21 cellular contexts compared by ENCODE assay signal in the genomic region with DNA sequence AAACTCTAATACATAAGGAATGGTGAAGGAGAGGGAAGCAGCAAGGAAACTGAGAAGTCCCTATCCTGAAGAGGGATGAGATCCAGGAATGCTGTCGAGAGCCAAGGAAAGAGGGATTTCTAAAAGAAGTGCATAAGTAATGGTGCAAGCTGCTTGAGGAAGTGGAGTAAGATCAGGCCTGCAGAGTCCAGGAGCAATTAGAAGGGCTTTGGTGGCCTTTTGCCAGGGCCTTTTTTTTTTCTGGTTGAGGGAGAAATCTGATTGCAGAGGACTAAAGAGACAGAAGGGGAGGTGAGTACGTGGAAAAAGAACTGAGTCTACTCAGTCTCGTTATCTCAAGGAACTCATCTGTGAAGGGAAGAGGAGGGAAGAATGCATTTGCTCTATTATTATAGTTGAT.
DNase-seq lines count a peak whose midpoint lies in the region; ATAC-seq and TF ChIP-seq lines count a peak whose summit lies in the region.
"Had no signal": no experiment of that assay in that cellular context is flagged by ENCODE, and none has a peak within 500 bp of the region (broad histone marks: within the 10 kb centered on the region; RNA-seq: fewer than 3 reads in every experiment).

No MANE protein-coding gene starts in this region.

- peaks cover 9% of the 10 kb centered on the region for H3K4me1 Mint-ChIP-seq in activated CD4-positive, alpha-beta T cell treated with anti-CD3 and anti-CD28 coated beads, Interleukin-2, amount 10 ng/mL, durations not matched to agents 7 days and 5 days
- H3K4me1 Mint-ChIP-seq in activated CD4-positive, alpha-beta T cell treated with anti-CD3 and anti-CD28 coated beads for 36 hours = no peaks in the 10 kb centered on the region
- H3K4me1 Mint-ChIP-seq in dendritic cell treated with granulocyte-macrophage colony-stimulating factor and Interleukin-4, amounts not matched to agents 40 ng/mL and 50 ng/mL, for 4 days (ENCODE audit: low read depth) = peaks cover 26% of the 10 kb centered on the region
- H3K4me1 Mint-ChIP-seq: GM23338 had no signal

- H3K27ac ChIP-seq in neutrophil = peak overlapping the region; percentile 32
- H3K27ac ChIP-seq: A549, BLaER1, PC-9, RWPE1 had no signal

- peaks cover 36 to 49% of the 10 kb centered on the region in 2 experiments for H3K4me1 ChIP-seq in neutrophil (ENCODE audit: control insufficient read depth in 1 of 2, insufficient read depth in 1 of 2, low read depth in 1 of 2, low read length in 1 of 2)
- H3K4me1 ChIP-seq: BLaER1 had no signal

- no peak for DNase-seq in activated CD4-positive, alpha-beta T cell treated with anti-CD3 and anti-CD28 coated beads, Interleukin-2, amount 10 ng/mL, durations not matched to agents 7 days and 5 days
- no peak for DNase-seq in activated CD4-positive, alpha-beta T cell treated with anti-CD3 and anti-CD28 coated beads for 36 hours
- DNase-seq in OCI-M1 (lab: John Stamatoyannopoulos, UW) (peak; percentile 79), NCI-H510A (lab: John Stamatoyannopoulos, UW) (no peak)
- DNase-seq: CD4-positive, alpha-beta memory T cell; DMS53; HCEC 1CT; NCI-H1417; NCI-H1930; NCI-H524; PC-9; SIG-M5 had no signal

- TF ChIP-seq CTCF in neutrophil (IDR thresholded peaks at IDR 0.05) = no peak

- H3K9me3 ChIP-seq in neutrophil = no peaks in the 10 kb centered on the region
- H3K9me3 ChIP-seq: A549 had no signal

- no peak for ATAC-seq in activated CD4-positive, alpha-beta T cell treated with anti-CD3 and anti-CD28 coated beads for 36 hours
- ATAC-seq in GM21576 (IDR thresholded peaks at IDR 0.05; ENCODE audit: unreplicated experiment) = no peak
- ATAC-seq in HG03025 (IDR thresholded peaks at IDR 0.05; ENCODE audit: low FRiP score, unreplicated experiment) = no peak
- ATAC-seq: A549, GM23338, SK-N-SH treated with all-trans-retinoic acid at 6 μM for 48 hours had no signal

- peak overlapping the region; percentile 20 for H3K27ac Mint-ChIP-seq in activated CD4-positive, alpha-beta T cell treated with anti-CD3 and anti-CD28 coated beads, Interleukin-2, amount 10 ng/mL, durations not matched to agents 7 days and 5 days
- H3K27ac Mint-ChIP-seq in activated CD4-positive, alpha-beta T cell treated with anti-CD3 and anti-CD28 coated beads for 36 hours = no peak overlapping the region
- peak overlapping the region; percentile 13 for H3K27ac Mint-ChIP-seq in dendritic cell treated with granulocyte-macrophage colony-stimulating factor and Interleukin-4, amounts not matched to agents 40 ng/mL and 50 ng/mL, for 4 days
- H3K27ac Mint-ChIP-seq: GM23338 had no signal

- H3K27me3 Mint-ChIP-seq in activated CD4-positive, alpha-beta T cell treated with anti-CD3 and anti-CD28 coated beads, Interleukin-2, amount 10 ng/mL, durations not matched to agents 7 days and 5 days = no peaks in the 10 kb centered on the region
- no peaks in the 10 kb centered on the region for H3K27me3 Mint-ChIP-seq in activated CD4-positive, alpha-beta T cell treated with anti-CD3 and anti-CD28 coated beads for 36 hours
- H3K27me3 Mint-ChIP-seq in dendritic cell treated with granulocyte-macrophage colony-stimulating factor and Interleukin-4, amounts not matched to agents 40 ng/mL and 50 ng/mL, for 4 days = no peaks in the 10 kb centered on the region
- H3K27me3 Mint-ChIP-seq: CD4-positive, alpha-beta memory T cell had no signal

- peaks cover 66% of the 10 kb centered on the region for H3K36me3 Mint-ChIP-seq in activated CD4-positive, alpha-beta T cell treated with anti-CD3 and anti-CD28 coated beads, Interleukin-2, amount 10 ng/mL, durations not matched to agents 7 days and 5 days (ENCODE audit: low read depth)
- H3K36me3 Mint-ChIP-seq in activated CD4-positive, alpha-beta T cell treated with anti-CD3 and anti-CD28 coated beads for 36 hours (ENCODE audit: low read depth) = peaks cover 60% of the 10 kb centered on the region
- peaks cover 51% of the 10 kb centered on the region for H3K36me3 Mint-ChIP-seq in dendritic cell treated with granulocyte-macrophage colony-stimulating factor and Interleukin-4, amounts not matched to agents 40 ng/mL and 50 ng/mL, for 4 days (ENCODE audit: low read depth)

- H3K36me3 ChIP-seq in neutrophil = no peaks in the 10 kb centered on the region

- CTCF ChIA-PET in activated CD4-positive, alpha-beta T cell treated with anti-CD3 and anti-CD28 coated beads, Interleukin-2, amount 10 ng/mL, durations not matched to agents 7 days and 5 days (lab: Charles Lee) = no interaction called here
- CTCF ChIA-PET in activated CD4-positive, alpha-beta T cell treated with anti-CD3 and anti-CD28 coated beads for 36 hours (lab: Charles Lee) = no interaction called here

- intact Hi-C loops in activated CD4-positive, alpha-beta T cell treated with anti-CD3 and anti-CD28 coated beads for 36 hours (cut with DNase I, micrococcal nuclease) = no loop called here
- intact Hi-C loops in dendritic cell treated with granulocyte-macrophage colony-stimulating factor and Interleukin-4, amounts not matched to agents 40 ng/mL and 50 ng/mL, for 4 days (cut with micrococcal nuclease) = no loop called here

- no peaks in the 10 kb centered on the region for H3K27me3 ChIP-seq in neutrophil
- H3K27me3 ChIP-seq: BLaER1 had no signal

- no peak overlapping the region for H3K4me3 ChIP-seq in neutrophil (ENCODE audit: low read depth in 1 of 2, low read length in 1 of 2)
- H3K4me3 ChIP-seq: A549, BLaER1, GM23338, PC-9 had no signal

- peaks cover 13% of the 10 kb centered on the region for H3K9me3 Mint-ChIP-seq in activated CD4-positive, alpha-beta T cell treated with anti-CD3 and anti-CD28 coated beads, Interleukin-2, amount 10 ng/mL, durations not matched to agents 7 days and 5 days
- peaks cover 13% of the 10 kb centered on the region for H3K9me3 Mint-ChIP-seq in activated CD4-positive, alpha-beta T cell treated with anti-CD3 and anti-CD28 coated beads for 36 hours (ENCODE audit: low read depth)
- peaks cover 2% of the 10 kb centered on the region for H3K9me3 Mint-ChIP-seq in dendritic cell treated with granulocyte-macrophage colony-stimulating factor and Interleukin-4, amounts not matched to agents 40 ng/mL and 50 ng/mL, for 4 days

- no peak overlapping the region for H3K4me3 Mint-ChIP-seq in activated CD4-positive, alpha-beta T cell treated with anti-CD3 and anti-CD28 coated beads, Interleukin-2, amount 10 ng/mL, durations not matched to agents 7 days and 5 days
- H3K4me3 Mint-ChIP-seq in activated CD4-positive, alpha-beta T cell treated with anti-CD3 and anti-CD28 coated beads for 36 hours = no peak overlapping the region
- H3K4me3 Mint-ChIP-seq in dendritic cell treated with granulocyte-macrophage colony-stimulating factor and Interleukin-4, amounts not matched to agents 40 ng/mL and 50 ng/mL, for 4 days = no peak overlapping the region
- H3K4me3 Mint-ChIP-seq: CD4-positive, alpha-beta memory T cell; GM23338 had no signal

- POLR2A ChIA-PET in activated CD4-positive, alpha-beta T cell treated with anti-CD3 and anti-CD28 coated beads, Interleukin-2, amount 10 ng/mL, durations not matched to agents 7 days and 5 days (lab: Charles Lee) = no interaction called here
- POLR2A ChIA-PET in activated CD4-positive, alpha-beta T cell treated with anti-CD3 and anti-CD28 coated beads for 36 hours (lab: Charles Lee) = no interaction called here
